Comparison of ENCODE assay signal across 14 cellular contexts in the genomic region with DNA sequence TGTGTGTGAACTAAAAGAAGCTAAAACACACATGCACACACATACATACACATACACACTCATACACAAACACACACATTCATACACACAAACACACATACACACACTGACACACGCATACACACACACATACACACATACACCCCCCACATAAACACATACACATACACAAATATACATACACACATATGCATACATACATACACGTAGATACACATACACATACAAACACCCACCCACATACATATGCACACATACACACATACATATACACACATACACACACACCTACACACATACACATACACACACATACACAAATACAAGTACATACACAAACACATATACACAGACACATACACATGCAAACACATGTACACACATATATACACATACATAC. TPM values are rescaled to one million over a fixed set of nuclear protein-coding genes. Genes with fewer than 3 reads are reported as not detected.
DNase-seq lines count a peak whose midpoint lies in the region; ATAC-seq and TF ChIP-seq lines count a peak whose summit lies in the region.
"Had no signal": no experiment of that assay in that cellular context is flagged by ENCODE, and none has a peak within 500 bp of the region (broad histone marks: within the 10 kb centered on the region; RNA-seq: fewer than 3 reads in every experiment).

No MANE protein-coding gene starts in this region.

- no peak overlapping the region for H2AK5ac ChIP-seq in trophoblast cell (ENCODE audit: low read length)

- no peak overlapping the region for H3K4me3 ChIP-seq in trophoblast cell (ENCODE audit: low read depth, low read length)
- no peak overlapping the region for H3K4me3 ChIP-seq in effector memory CD4-positive, alpha-beta T cell (ENCODE audit: insufficient read depth, low read depth, low read length, poor library complexity, severe bottlenecking)
- H3K4me3 ChIP-seq: HAP-1 had no signal

- H3K23ac ChIP-seq in trophoblast cell (ENCODE audit: low read length): peak overlapping the region; percentile 13

- 100% methylated on average over 1 of the region's 2 CpGs for WGBS in trophoblast cell (ENCODE audit: extremely low coverage, insufficient coverage, insufficient read length)

- no peak overlapping the region for H2AFZ ChIP-seq in trophoblast cell (ENCODE audit: insufficient read depth, low read length, poor library complexity)

- no peak overlapping the region for H3K9ac ChIP-seq in trophoblast cell (ENCODE audit: low read length)

- H4K91ac ChIP-seq in trophoblast cell (ENCODE audit: low read depth, low read length): no peak overlapping the region

- H3K9me3 ChIP-seq in KOPT-K1 (ENCODE audit: insufficient read depth, low read length, poor library complexity, severe bottlenecking) (no peaks in the 10 kb centered on the region), trophoblast cell (ENCODE audit: insufficient read depth, low read depth, low read length) (no peaks in the 10 kb centered on the region)
- no peaks in the 10 kb centered on the region for H3K9me3 ChIP-seq in effector memory CD4-positive, alpha-beta T cell (ENCODE audit: control insufficient read depth, low read length)
- H3K9me3 ChIP-seq: Caco-2, HAP-1 had no signal

- H3K18ac ChIP-seq in trophoblast cell (ENCODE audit: low read length): no peak overlapping the region

- no peak for ATAC-seq in GM21515 (IDR thresholded peaks at IDR 0.05; ENCODE audit: unreplicated experiment)

- H3K27me3 ChIP-seq in trophoblast cell (ENCODE audit: insufficient read depth, low read length): no peaks in the 10 kb centered on the region
- H3K27me3 ChIP-seq in effector memory CD4-positive, alpha-beta T cell (replicated peaks; ENCODE audit: control insufficient read depth, insufficient read depth, low read length, poor library complexity, severe bottlenecking): no peaks in the 10 kb centered on the region

- H2BK12ac ChIP-seq in trophoblast cell (ENCODE audit: low read length): no peak overlapping the region

- no peak overlapping the region for H4K8ac ChIP-seq in trophoblast cell (ENCODE audit: low read depth, low read length)

- no peak overlapping the region for H3K4ac ChIP-seq in trophoblast cell (ENCODE audit: low read depth, low read length)

- H3K27ac ChIP-seq in KOPT-K1 (ENCODE audit: low read depth, low read length, poor library complexity, severe bottlenecking) (peak overlapping the region; percentile 82), trophoblast cell (ENCODE audit: low read depth, low read length) (no peak overlapping the region)
- no peak overlapping the region for H3K27ac ChIP-seq in effector memory CD4-positive, alpha-beta T cell (ENCODE audit: insufficient read depth, low read length, poor library complexity, severe bottlenecking)

- H3K14ac ChIP-seq in trophoblast cell (ENCODE audit: low read length): no peak overlapping the region

- no peak overlapping the region for H2BK5ac ChIP-seq in trophoblast cell (ENCODE audit: low read depth, low read length, poor library complexity)

- H3K4me1 ChIP-seq in trophoblast cell (ENCODE audit: control insufficient read depth in 1 of 2, insufficient read depth in 2 of 2, low read length in 2 of 2): peaks cover 0 to 7% of the 10 kb centered on the region in 2 experiments
- H3K4me1 ChIP-seq in effector memory CD4-positive, alpha-beta T cell (ENCODE audit: control insufficient read depth, insufficient read depth, low read length, poor library complexity, severe bottlenecking): no peaks in the 10 kb centered on the region
- H3K4me1 ChIP-seq: HAP-1 had no signal

- no peak overlapping the region for H2BK120ac ChIP-seq in trophoblast cell (ENCODE audit: insufficient read depth, low read length, poor library complexity)

- no peaks in the 10 kb centered on the region for H3K79me1 ChIP-seq in trophoblast cell (ENCODE audit: low read length)

- H4K12ac ChIP-seq in trophoblast cell (ENCODE audit: low read depth, low read length): no peak overlapping the region

- no peak for DNase-seq in HEK293T (ENCODE audit: extremely low spot score)
- no peak for DNase-seq in trophoblast cell
- DNase-seq in activated CD4-positive, alpha-beta T cell treated with anti-CD3 and anti-CD28 coated beads, Interleukin-2, amount 50 U/mL, for 4 hours: no peak
- no peak for DNase-seq in effector memory CD4-positive, alpha-beta T cell
- DNase-seq: C1 segment of cervical spinal cord; Caco-2; CD4-positive, alpha-beta memory T cell; DMS153; DND-41; GOT3 had no signal

- CTCF ChIA-PET in HEK293T (lab: Yijun Ruan, JAX): no interaction called here

- peaks cover 40% of the 10 kb centered on the region for H3K36me3 ChIP-seq in KOPT-K1 (ENCODE audit: insufficient read depth, low read length)
- no peaks in the 10 kb centered on the region for H3K36me3 ChIP-seq in trophoblast cell (ENCODE audit: control insufficient read depth in 1 of 2, insufficient read depth in 2 of 2, low read length in 2 of 2)
- H3K36me3 ChIP-seq in effector memory CD4-positive, alpha-beta T cell (ENCODE audit: control insufficient read depth, insufficient read depth, low read length): no peaks in the 10 kb centered on the region
- H3K36me3 ChIP-seq: HAP-1 had no signal

- POLR2A ChIA-PET in HEK293T (lab: Yijun Ruan, JAX): no interaction called here

- H3K79me2 ChIP-seq in trophoblast cell (ENCODE audit: control insufficient read depth, insufficient read depth, low read length, poor library complexity): no peaks in the 10 kb centered on the region

- no peak overlapping the region for H3K4me2 ChIP-seq in trophoblast cell (ENCODE audit: low read length)

TF ChIP-seq in HEK293T, 16 proteins besides CTCF, POLR2A, EP300 and RAD21:
- TF ChIP-seq TARDBP (IDR thresholded peaks at IDR 0.05) (peak; percentile 67; the same call in 1 of the 2 replicates), HDGF (IDR thresholded peaks at IDR 0.05; ENCODE audit: borderline replicate concordance) (no peak)

RNA-seq across cellular contexts. Expression of gene SLC18A2, which starts 28.0 kb away (rescaled TPM):
- 0.16 and 0.19 TPM in 2 replicates for polyA plus RNA-seq in trophoblast cell (2013)
- polyA plus RNA-seq: BJ had no signal
